8 cellular contexts compared by ENCODE assay signal in the genomic region with DNA sequence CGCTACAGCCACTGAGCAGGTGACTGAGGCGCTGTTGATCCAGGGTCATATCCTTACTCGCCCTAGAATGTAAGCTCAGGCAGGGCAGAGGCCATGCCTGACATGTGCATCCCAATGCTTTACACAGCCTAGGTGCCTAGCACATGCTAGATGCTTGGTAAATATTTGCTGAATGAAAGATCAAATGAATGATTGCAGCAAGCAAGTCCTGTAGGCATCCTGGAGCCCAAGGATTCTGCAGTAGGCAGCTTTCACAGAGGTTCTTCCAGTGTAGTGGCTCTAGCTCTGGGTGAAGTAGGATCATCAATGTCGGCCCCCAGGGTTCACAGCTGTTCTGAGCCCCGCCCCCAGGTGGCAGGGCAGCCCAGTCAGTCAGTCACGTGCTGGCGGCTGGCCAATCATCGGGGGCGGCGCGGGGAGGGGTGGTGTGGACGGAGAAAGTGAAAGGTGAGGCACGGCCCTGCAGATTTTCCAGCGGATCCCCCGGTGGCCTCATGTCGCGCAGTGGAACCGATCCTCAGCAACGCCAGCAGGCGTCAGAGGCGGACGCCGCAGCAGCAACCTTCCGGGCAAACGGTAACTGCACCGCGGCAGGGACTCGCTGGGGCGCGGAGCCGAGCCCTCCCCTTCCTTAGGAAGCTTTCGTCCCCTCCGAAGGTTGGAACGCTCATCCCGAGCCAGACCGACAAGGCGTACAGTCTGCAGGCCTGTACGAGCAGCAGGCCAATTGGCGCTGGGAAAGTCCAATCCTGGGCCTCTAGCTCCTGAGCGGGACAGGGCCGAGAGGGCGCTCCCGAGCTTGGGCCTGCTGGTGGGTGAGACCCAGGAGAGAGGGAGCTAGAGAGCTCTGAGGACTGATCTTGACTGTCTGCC. TPM values are rescaled to one million over a fixed set of nuclear protein-coding genes. Genes with fewer than 3 reads are reported as not detected.
A peak's percentile ranks its signal among the peaks of the same experiment; 100 is the strongest.
DNase-seq lines count a peak whose midpoint lies in the region; ATAC-seq and TF ChIP-seq lines count a peak whose summit lies in the region.

TSS of gene GALT (plus strand) at position 465 of the 873 bp plus-strand sequence. CDS start at position 495, 30 bp downstream.

- H3K27ac ChIP-seq in heart right ventricle (peak within 1 kb of the TSS; percentile 84 to 97 (median 91)), upper lobe of right lung (peak within 1 kb of the TSS; percentile 86)

- peak within 1 kb of the TSS; percentile 92 for H3K27ac Mint-ChIP-seq in progenitor cell of endocrine pancreas

- H3K9me3 Mint-ChIP-seq in progenitor cell of endocrine pancreas (ENCODE audit: low read depth): no peaks in the 10 kb centered on the region

- peaks cover 8% of the 10 kb centered on the region for H3K36me3 Mint-ChIP-seq in progenitor cell of endocrine pancreas (ENCODE audit: insufficient read depth)

- H3K4me3 ChIP-seq in heart right ventricle (peak within 1 kb of the TSS; percentile 52 to 93 (median 72)), upper lobe of right lung (peak within 1 kb of the TSS; percentile 81)

- ATAC-seq in HG02840 (IDR thresholded peaks at IDR 0.05; ENCODE audit: low FRiP score, unreplicated experiment): peak; percentile 86
- ATAC-seq in heart right ventricle: peak; percentile 83 to 92 (median 88)
- peak; percentile 96 for ATAC-seq in upper lobe of right lung

- WGBS in heart right ventricle, 2 donors: 5 to 6% methylated on average over 43 of the region's 43 CpGs

- H3K4me1 ChIP-seq in heart right ventricle (peaks cover 9 to 34% (median 28%) of the 10 kb centered on the region in 9 donors), upper lobe of right lung (peaks cover 25% of the 10 kb centered on the region)

- H3K4me3 Mint-ChIP-seq in progenitor cell of endocrine pancreas (ENCODE audit: low read depth): peak within 1 kb of the TSS; percentile 84

- TF ChIP-seq CTCF in GM13976 (IDR thresholded peaks at IDR 0.05; ENCODE audit: borderline replicate concordance, control extremely low read depth, extremely low read depth, insufficient read depth, missing control alignments) (peak; percentile 37), heart right ventricle (IDR thresholded peaks at IDR 0.05) (peak in 8 of 9 donors; percentile 20 to 61 (median 44)), progenitor cell of endocrine pancreas (IDR thresholded peaks at IDR 0.05; ENCODE audit: unreplicated experiment) (peak; percentile 43), upper lobe of right lung (IDR thresholded peaks at IDR 0.05) (peak; percentile 29)

- in situ Hi-C loops in GM13976 (cut with MboI; ENCODE audit: low sequenced_read_pairs, unreplicated experiment): no loop called here

- H3K9me3 ChIP-seq in heart right ventricle: no peaks in the 10 kb centered on the region
- H3K9me3 ChIP-seq in upper lobe of right lung: no peaks in the 10 kb centered on the region

- intact Hi-C loops in T-helper 1 cell treated with Interleukin-12 subunit alpha and Interleukin-12 subunit beta and Interleukin-4 antibody, amounts not matched to agents 30 ng/mL and 1 ng/mL, for 36 hours (cut with micrococcal nuclease): loop anchor here (1.0 to 10.0 kb wide), 8 partner anchors 8 to 1758 kb away; partner anchors contain the start of genes DNAI1, DNAJB5, FAM219A and RNF38
- intact Hi-C loops in heart right ventricle (cut with DNase I): no loop called here
- intact Hi-C loops in upper lobe of right lung (cut with DNase I): no loop called here

- H3K27me3 ChIP-seq in heart right ventricle: no peaks in the 10 kb centered on the region
- no peaks in the 10 kb centered on the region for H3K27me3 ChIP-seq in upper lobe of right lung

- peaks cover 29% of the 10 kb centered on the region for H3K4me1 Mint-ChIP-seq in progenitor cell of endocrine pancreas (ENCODE audit: low read depth)

- H3K27me3 Mint-ChIP-seq in progenitor cell of endocrine pancreas: no peaks in the 10 kb centered on the region

- H3K36me3 ChIP-seq in heart right ventricle: peaks cover 0 to 31% (median 13%) of the 10 kb centered on the region in 9 donors
- peaks cover 18% of the 10 kb centered on the region for H3K36me3 ChIP-seq in upper lobe of right lung

- DNase-seq in GM13976 (ENCODE audit: low spot score) (peak; percentile 98), NCI-H1436 (lab: John Stamatoyannopoulos, UW) (peak; percentile 88), amniotic epithelial cell (ENCODE audit: low read depth) (peak; percentile 78), heart right ventricle (peak; percentile 95 to 98), progenitor cell of endocrine pancreas (ENCODE audit: low spot score, unreplicated experiment) (peak; percentile 95), upper lobe of right lung (peak; percentile 98)

RNA-seq across cellular contexts. Expression of gene GALT, which starts in this region (rescaled TPM):
- total RNA-seq in T-helper 1 cell treated with Interleukin-12 subunit alpha and Interleukin-12 subunit beta and Interleukin-4 antibody, amounts not matched to agents 30 ng/mL and 1 ng/mL, for 36 hours: 108 and 110 TPM in 2 replicates
- total RNA-seq in heart right ventricle: 10 to 100 TPM; 34.7 to 65.0 (median 44.2) TPM
- 10 to 100 TPM; 20.8 to 82.2 TPM for polyA plus RNA-seq in heart right ventricle
- total RNA-seq in progenitor cell of endocrine pancreas: 82.5 and 85.6 TPM in 2 replicates
- total RNA-seq in upper lobe of right lung: 47.6 TPM

Comparison
In these comparisons a context has a peak if more than half of its experiments do, and no peak if none do; other contexts are left out.
1. Peak in every context shown above with its lines: DNase-seq, ATAC-seq, H3K4me3 ChIP-seq and H3K27ac ChIP-seq.